In genomic region chr17:49976163-49976827, GRCh38 we compare ENCODE assay signal across 1 cellular context.
TF ChIP-seq lines count a peak whose summit lies in the region.

No MANE protein-coding gene starts in this region.

TF ChIP-seq in HepG2, 621 proteins besides CTCF, POLR2A, EP300 and RAD21:
- no peak for TF ChIP-seq IKZF1 (IDR thresholded peaks at IDR 0.05)
- TF ChIP-seq MXI1 (IDR thresholded peaks at IDR 0.05; ENCODE audit: borderline replicate concordance, low read depth, low read length): no peak
- TF ChIP-seq EZH2 (conservative IDR thresholded peaks at IDR 0.05; ENCODE audit: low read depth, low read length): peak; percentile 42; the same call in 1 of the 2 replicates
- TF ChIP-seq CREBL2 (CRISPR knock-in tag; IDR thresholded peaks at IDR 0.05; ENCODE audit: borderline replicate concordance): no peak
